1 cellular context compared by ENCODE assay signal in the genomic region with DNA sequence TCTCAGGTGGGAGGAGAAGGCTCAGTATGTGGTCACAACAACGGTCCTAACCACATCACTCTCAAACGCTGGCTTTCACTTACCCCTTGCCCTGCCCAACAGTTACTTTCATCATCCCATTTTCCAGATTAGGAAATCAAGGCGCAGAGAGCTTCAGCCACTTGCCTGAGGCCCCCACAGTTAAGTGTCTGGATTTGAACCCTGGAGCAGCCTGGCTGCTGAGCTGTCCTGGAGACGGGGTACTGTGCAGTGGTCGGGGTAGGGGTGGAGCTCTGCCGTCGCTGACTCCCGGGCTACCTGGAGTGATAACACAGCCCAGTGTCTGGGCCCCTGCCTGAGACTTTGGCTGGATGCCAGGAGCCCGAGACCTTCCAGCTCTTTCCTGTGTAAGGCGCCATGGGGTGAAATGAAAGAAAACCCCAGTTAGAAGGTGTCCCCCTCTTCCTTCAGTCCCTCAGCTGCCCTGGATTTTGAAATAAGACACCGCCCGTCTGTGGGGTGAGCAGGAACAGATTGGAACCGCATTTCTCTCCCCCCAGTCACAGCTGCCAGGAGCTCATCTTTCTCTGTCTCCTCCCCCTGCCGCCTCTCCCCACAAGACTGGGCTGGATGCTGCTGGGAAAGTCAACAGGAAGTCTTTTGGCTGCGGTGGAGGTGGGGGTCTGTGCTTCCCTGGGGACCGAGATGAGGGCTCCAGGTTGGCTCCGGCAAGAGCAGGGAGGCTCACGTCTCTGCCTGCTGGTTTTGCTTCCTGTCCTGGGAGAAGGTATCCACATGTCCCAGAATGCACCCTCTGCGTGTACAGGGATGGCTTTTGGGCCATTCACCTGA.
TF ChIP-seq lines count a peak whose summit lies in the region.

No MANE protein-coding gene starts in this region.

TF ChIP-seq in K562, 482 proteins besides CTCF, POLR2A, EP300 and RAD21 (continued from another document):
- TF ChIP-seq HBP1 (CRISPR knock-in tag; IDR thresholded peaks at IDR 0.05) (no peak), ZZZ3 (IDR thresholded peaks at IDR 0.05) (no peak), KLF10 (CRISPR knock-in tag; IDR thresholded peaks at IDR 0.05) (no peak), ZBTB11 (CRISPR knock-in tag; IDR thresholded peaks at IDR 0.05) (no peak), ZNF780A (CRISPR knock-in tag; IDR thresholded peaks at IDR 0.05) (no peak), BCL6 (CRISPR knock-in tag; IDR thresholded peaks at IDR 0.05) (no peak), DMBX1 (CRISPR knock-in tag; IDR thresholded peaks at IDR 0.05; ENCODE audit: borderline replicate concordance) (no peak), ZFP30 (CRISPR knock-in tag; IDR thresholded peaks at IDR 0.05; ENCODE audit: borderline replicate concordance) (no peak), ZNF436 (CRISPR knock-in tag; IDR thresholded peaks at IDR 0.05) (no peak), FOXK2 (conservative IDR thresholded peaks at IDR 0.05 in 1 of 2, IDR thresholded peaks at IDR 0.05 in 1 of 2; ENCODE audit: low read depth in 2 of 2) (no peak), ZNF561 (CRISPR knock-in tag; conservative IDR thresholded peaks at IDR 0.05) (no peak), ZBTB33 (CRISPR knock-in tag; IDR thresholded peaks at IDR 0.05) (no peak), MTA1 (IDR thresholded peaks at IDR 0.05; ENCODE audit: borderline replicate concordance) (no peak), GTF2E2 (tag; IDR thresholded peaks at IDR 0.05) (no peak), ATF7 (IDR thresholded peaks at IDR 0.05) (peak; percentile 11; the same call in 1 of the 2 replicates), TBL1XR1 (IDR thresholded peaks at IDR 0.05; ENCODE audit: low read length in 2 of 2) (no peak), SRSF9 (IDR thresholded peaks at IDR 0.05; ENCODE audit: borderline replicate concordance, low read depth, low read length) (no peak)
- TF ChIP-seq, protein P1, sequence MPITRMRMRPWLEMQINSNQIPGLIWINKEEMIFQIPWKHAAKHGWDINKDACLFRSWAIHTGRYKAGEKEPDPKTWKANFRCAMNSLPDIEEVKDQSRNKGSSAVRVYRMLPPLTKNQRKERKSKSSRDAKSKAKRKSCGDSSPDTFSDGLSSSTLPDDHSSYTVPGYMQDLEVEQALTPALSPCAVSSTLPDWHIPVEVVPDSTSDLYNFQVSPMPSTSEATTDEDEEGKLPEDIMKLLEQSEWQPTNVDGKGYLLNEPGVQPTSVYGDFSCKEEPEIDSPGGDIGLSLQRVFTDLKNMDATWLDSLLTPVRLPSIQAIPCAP (CRISPR knock-in tag; IDR thresholded peaks at IDR 0.05; ENCODE audit: borderline replicate concordance): no peak
- TF ChIP-seq, protein P2, sequence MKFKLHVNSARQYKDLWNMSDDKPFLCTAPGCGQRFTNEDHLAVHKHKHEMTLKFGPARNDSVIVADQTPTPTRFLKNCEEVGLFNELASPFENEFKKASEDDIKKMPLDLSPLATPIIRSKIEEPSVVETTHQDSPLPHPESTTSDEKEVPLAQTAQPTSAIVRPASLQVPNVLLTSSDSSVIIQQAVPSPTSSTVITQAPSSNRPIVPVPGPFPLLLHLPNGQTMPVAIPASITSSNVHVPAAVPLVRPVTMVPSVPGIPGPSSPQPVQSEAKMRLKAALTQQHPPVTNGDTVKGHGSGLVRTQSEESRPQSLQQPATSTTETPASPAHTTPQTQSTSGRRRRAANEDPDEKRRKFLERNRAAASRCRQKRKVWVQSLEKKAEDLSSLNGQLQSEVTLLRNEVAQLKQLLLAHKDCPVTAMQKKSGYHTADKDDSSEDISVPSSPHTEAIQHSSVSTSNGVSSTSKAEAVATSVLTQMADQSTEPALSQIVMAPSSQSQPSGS (CRISPR knock-in tag; IDR thresholded peaks at IDR 0.05): no peak
